1 cellular context compared by ENCODE assay signal in genomic region chr1:153658400-153659174, GRCh38.
TF ChIP-seq lines count a peak whose summit lies in the region.

Gene SNAPIN, plus strand, starts transcription at chr1:153658703. Its CDS starts 41 bp downstream, at chr1:153658744.

TF ChIP-seq in HCT116, 20 proteins besides CTCF, POLR2A, EP300 and RAD21 (continued from another document):
- TF ChIP-seq REST (IDR thresholded peaks at IDR 0.05; ENCODE audit: low read depth) (no peak), ZNF274 (IDR thresholded peaks at IDR 0.05; ENCODE audit: low read depth, low read length) (no peak), SRF (IDR thresholded peaks at IDR 0.05; ENCODE audit: low read depth) (0 out of 2 replicates have a peak, but pooled peaks have one; percentile 19), ELF1 (IDR thresholded peaks at IDR 0.05; ENCODE audit: borderline replicate concordance, low read depth) (peak; percentile 54; the same call in 1 of the 2 replicates), FOSL1 (IDR thresholded peaks at IDR 0.05; ENCODE audit: low read depth) (no peak), MAX (IDR thresholded peaks at IDR 0.05) (peak; percentile 19; the same call in 1 of the 2 replicates), SP1 (IDR thresholded peaks at IDR 0.05; ENCODE audit: low read depth) (peak; percentile 48; the same call in 1 of the 2 replicates), YY1 (IDR thresholded peaks at IDR 0.05; ENCODE audit: extremely low read depth, insufficient replicate concordance, low read depth, low read length) (peak; percentile 84), EGR1 (IDR thresholded peaks at IDR 0.05; ENCODE audit: low read depth) (peak; percentile 95), ATF3 (IDR thresholded peaks at IDR 0.05) (no peak), CEBPB (IDR thresholded peaks at IDR 0.05; ENCODE audit: low read depth) (no peak)
